17 cellular contexts compared by ENCODE assay signal in the genomic region with DNA sequence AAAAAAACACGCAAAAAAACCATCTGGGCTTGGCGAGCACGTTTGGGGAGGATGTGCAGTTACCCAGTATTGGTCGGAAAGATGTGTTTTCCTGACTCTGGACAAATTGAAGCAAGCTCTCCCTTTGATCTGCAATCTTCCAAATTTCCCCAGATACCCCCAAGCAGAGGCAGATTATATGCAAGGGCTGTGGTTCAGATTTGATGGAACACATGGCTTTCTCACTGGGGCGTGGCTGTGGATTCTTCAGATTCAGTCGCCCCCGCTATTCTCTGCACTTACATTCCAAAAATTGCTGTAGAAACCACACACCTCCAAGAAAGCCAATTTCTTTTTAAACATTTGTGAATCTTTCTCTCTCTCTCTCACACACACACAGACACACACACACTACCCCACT.
DNase-seq lines count a peak whose midpoint lies in the region; TF ChIP-seq lines count a peak whose summit lies in the region.
"Had no signal": no experiment of that assay in that cellular context is flagged by ENCODE, and none has a peak within 500 bp of the region (broad histone marks: within the 10 kb centered on the region; RNA-seq: fewer than 3 reads in every experiment).

No MANE protein-coding gene starts in this region.

- CTCF ChIA-PET in PC-9 (lab: Charles Lee): no interaction called here

- no peak overlapping the region for H2AFZ ChIP-seq in PC-9

- no peak overlapping the region for H3K4me2 ChIP-seq in PC-9

- in situ Hi-C loops in brain microvascular endothelial cell (cut with HindIII; ENCODE audit: low pct_ligation_motif_present, low sequenced_read_pairs): no loop called here

- intact Hi-C loops in PC-9 (cut with micrococcal nuclease; ENCODE audit: unreplicated experiment): no loop called here

- H3K4me3 ChIP-seq in fibroblast of the aortic adventitia (ENCODE audit: low read depth, low read length) (no peak overlapping the region), skin epidermis (no peak overlapping the region), PC-9 (no peak overlapping the region), brain microvascular endothelial cell (ENCODE audit: low read depth, low read length) (no peak overlapping the region)
- H3K4me3 ChIP-seq: body of pancreas, Peyer's patch had no signal

- no peaks in the 10 kb centered on the region for H3K9me3 ChIP-seq in PC-9 (ENCODE audit: insufficient read depth, low read depth)
- H3K9me3 ChIP-seq: body of pancreas, Peyer's patch had no signal

- POLR2A ChIA-PET in PC-9 (lab: Charles Lee; ENCODE audit: unreplicated experiment): no interaction called here

- TF ChIP-seq CTCF in fibroblast of the aortic adventitia (IDR thresholded peaks at IDR 0.05; ENCODE audit: insufficient read depth, low read length): no peak
- no peak for TF ChIP-seq CTCF in PC-9 (conservative IDR thresholded peaks at IDR 0.05)
- TF ChIP-seq CTCF in brain microvascular endothelial cell (IDR thresholded peaks at IDR 0.05; ENCODE audit: low read depth, low read length, missing control alignments): no peak

- H3K4me1 ChIP-seq in PC-9 (replicated peaks; ENCODE audit: insufficient read depth): no peaks in the 10 kb centered on the region
- H3K4me1 ChIP-seq: body of pancreas had no signal

- DNase-seq in Daoy (ENCODE audit: low read depth): peak; percentile 29
- DNase-seq in RPMI7951 (ENCODE audit: low read depth): peak; percentile 95
- DNase-seq in fibroblast of the aortic adventitia (ENCODE audit: low read depth): peak; percentile 77
- no peak for DNase-seq in PC-9
- DNase-seq in brain microvascular endothelial cell: no peak
- DNase-seq in NCI-H345 treated with DMSO at 0.1 percent for 48 hours (lab: John Stamatoyannopoulos, UW; ENCODE audit: unreplicated experiment): no peak
- DNase-seq: activated CD4-positive, CD25-positive, alpha-beta regulatory T cell; activated gamma-delta T cell treated with Interleukin-2 at 50 U/mL for 16 hours; CD4-positive, CD25-positive, alpha-beta regulatory T cell; DND-41; effector CD4-positive, alpha-beta T cell; NCI-H187; NCI-H526 treated with DMSO at 0.1 percent for 48 hours; Peyer's patch; stimulated activated CD4-positive, alpha-beta T cell treated with anti-CD3 and anti-CD28 coated beads, Interleukin-4, amount 100 ng/mL, for 24 hours had no signal

- BruUV-seq in PC-9 (replicated peaks; lab: Mats Ljungman, UMichigan): no TSS peak

- H3K9me2 ChIP-seq in PC-9 (ENCODE audit: insufficient read depth): no peaks in the 10 kb centered on the region

- H3K27me3 ChIP-seq in PC-9 (ENCODE audit: insufficient read depth, low read depth): peaks cover 49% of the 10 kb centered on the region
- no peaks in the 10 kb centered on the region for H3K27me3 ChIP-seq in brain microvascular endothelial cell (replicated peaks)
- H3K27me3 ChIP-seq: body of pancreas, Peyer's patch had no signal

- no peaks in the 10 kb centered on the region for H3K36me3 ChIP-seq in PC-9 (ENCODE audit: low read depth)
- no peaks in the 10 kb centered on the region for H3K36me3 ChIP-seq in brain microvascular endothelial cell (replicated peaks)
- H3K36me3 ChIP-seq: Peyer's patch had no signal

- H3K79me2 ChIP-seq in PC-9 (ENCODE audit: low read depth): no peaks in the 10 kb centered on the region

- H3K27ac ChIP-seq in skin epidermis (peak overlapping the region in 12 of 21 experiments; percentile 18 to 84 (median 37)), PC-9 (no peak overlapping the region), brain microvascular endothelial cell (no peak overlapping the region)
- H3K27ac ChIP-seq: Peyer's patch had no signal

- H4K20me1 ChIP-seq in PC-9 (ENCODE audit: insufficient read depth): no peaks in the 10 kb centered on the region

- no peaks in the 10 kb centered on the region for H3F3A ChIP-seq in PC-9 (ENCODE audit: insufficient read depth, low read depth)

Comparison
In these comparisons a context has a peak if more than half of its experiments do, and no peak if none do; other contexts are left out.
1. DNase-seq: peak in Daoy (single experiment), RPMI7951 (single experiment) and fibroblast of the aortic adventitia (single experiment); none in PC-9 (0 of 2), brain microvascular endothelial cell (single experiment) and NCI-H345 treated with DMSO at 0.1 percent for 48 hours (single experiment).
2. H3K27ac ChIP-seq: peak in skin epidermis (12 of 21); none in PC-9 (single experiment) and brain microvascular endothelial cell (single experiment).